ENCODE assay signal across 8 cellular contexts in genomic region chr1:119141020-119141424, GRCh38. TPM values are rescaled to one million over a fixed set of nuclear protein-coding genes. Genes with fewer than 3 reads are reported as not detected.
DNase-seq lines count a peak whose midpoint lies in the region; ATAC-seq and TF ChIP-seq lines count a peak whose summit lies in the region.

No MANE protein-coding gene starts in this region.

- H3K4me3 ChIP-seq in ascending aorta = peak overlapping the region; percentile 69 to 74

- no peaks in the 10 kb centered on the region for H3K27me3 ChIP-seq in ascending aorta

- H3K27ac Mint-ChIP-seq in natural killer cell = no peak overlapping the region
- H3K27ac Mint-ChIP-seq in natural killer cell treated with Interleukin-12 subunit alpha and Interleukin-12 subunit beta and Interleukin-15 and Interleukin-18, amount 100 ng/mL, for 72 hours = no peak overlapping the region

- no peaks in the 10 kb centered on the region for H3K4me1 Mint-ChIP-seq in natural killer cell
- peaks cover 13 to 16% of the 10 kb centered on the region in 2 donors for H3K4me1 Mint-ChIP-seq in natural killer cell treated with Interleukin-12 subunit alpha and Interleukin-12 subunit beta and Interleukin-15 and Interleukin-18, amount 100 ng/mL, for 72 hours (ENCODE audit: low read depth in 2 of 2)

- H3K36me3 Mint-ChIP-seq in natural killer cell = no peaks in the 10 kb centered on the region
- no peaks in the 10 kb centered on the region for H3K36me3 Mint-ChIP-seq in natural killer cell treated with Interleukin-12 subunit alpha and Interleukin-12 subunit beta and Interleukin-15 and Interleukin-18, amount 100 ng/mL, for 72 hours

- intact Hi-C loops in natural killer cell (cut with micrococcal nuclease) (loop anchor here (10.0 kb wide), 1 partner anchor 1216 kb away; the partner anchor contains the start of genes GDAP2 and WDR3), ascending aorta (cut with DNase I) (loop anchor here (5.0 to 10.0 kb wide), 2 partner anchors 94 to 1776 kb away; partner anchors contain the start of gene MAN1A2)

- no peaks in the 10 kb centered on the region for H3K27me3 Mint-ChIP-seq in natural killer cell (ENCODE audit: low read depth in 2 of 2)
- no peaks in the 10 kb centered on the region for H3K27me3 Mint-ChIP-seq in natural killer cell treated with Interleukin-12 subunit alpha and Interleukin-12 subunit beta and Interleukin-15 and Interleukin-18, amount 100 ng/mL, for 72 hours

- peak; percentile 31 for DNase-seq in natural killer cell
- no peak for DNase-seq in natural killer cell treated with Interleukin-12 subunit alpha and Interleukin-12 subunit beta and Interleukin-15 and Interleukin-18, amount 100 ng/mL, for 72 hours (ENCODE audit: low spot score)
- peak; percentile 48 for DNase-seq in RPMI8226
- DNase-seq in ascending aorta (ENCODE audit: low spot score in 2 of 2) = no peak
- DNase-seq in islet precursor cell = peak; percentile 57
- DNase-seq in stimulated activated CD4-positive, alpha-beta T cell treated with anti-CD3 and anti-CD28 coated beads, TNF-alpha, amount 100 ng/mL, for 24 hours (ENCODE audit: low read depth in 3 of 3) = peak in 2 of 3 experiments; percentile 5 to 42
- DNase-seq in NCI-H1092 (lab: John Stamatoyannopoulos, UW) = no peak

- H3K4me1 ChIP-seq in ascending aorta = peaks cover 4% of the 10 kb centered on the region in 2 donors

- peak overlapping the region; percentile 95 to 98 for H3K27ac ChIP-seq in ascending aorta

- no peak for ATAC-seq in natural killer cell
- ATAC-seq in natural killer cell treated with Interleukin-12 subunit alpha and Interleukin-12 subunit beta and Interleukin-15 and Interleukin-18, amount 100 ng/mL, for 72 hours = no peak
- ATAC-seq in GM19463 (IDR thresholded peaks at IDR 0.05; ENCODE audit: unreplicated experiment) = no peak

- no peaks in the 10 kb centered on the region for H3K36me3 ChIP-seq in ascending aorta

- H3K9me3 Mint-ChIP-seq in natural killer cell = no peaks in the 10 kb centered on the region
- H3K9me3 Mint-ChIP-seq in natural killer cell treated with Interleukin-12 subunit alpha and Interleukin-12 subunit beta and Interleukin-15 and Interleukin-18, amount 100 ng/mL, for 72 hours = no peaks in the 10 kb centered on the region

- H3K9me3 ChIP-seq in ascending aorta = no peaks in the 10 kb centered on the region

- no peak overlapping the region for H3K4me3 Mint-ChIP-seq in natural killer cell
- no peak overlapping the region for H3K4me3 Mint-ChIP-seq in natural killer cell treated with Interleukin-12 subunit alpha and Interleukin-12 subunit beta and Interleukin-15 and Interleukin-18, amount 100 ng/mL, for 72 hours

- peak; percentile 28 for TF ChIP-seq CTCF in natural killer cell (IDR thresholded peaks at IDR 0.05)
- peak in 1 of 3 experiments; percentile 5 for TF ChIP-seq CTCF in ascending aorta (IDR thresholded peaks at IDR 0.05)

RNA-seq across cellular contexts. Expression of gene WARS2, which starts 0.6 kb away (rescaled TPM):
- 10 to 100 TPM; 24.3 to 46.3 (median 41.0) TPM for total RNA-seq in natural killer cell
- total RNA-seq in natural killer cell treated with Interleukin-12 subunit alpha and Interleukin-12 subunit beta and Interleukin-15 and Interleukin-18, amount 100 ng/mL, for 72 hours = 10 to 100 TPM; 14.3 to 17.1 TPM
- total RNA-seq in ascending aorta = 11.9 TPM

Comparison
In these comparisons a context has a peak if more than half of its experiments do, and no peak if none do; other contexts are left out.
1. DNase-seq: peak in natural killer cell (single experiment), RPMI8226 (single experiment), islet precursor cell (single experiment) and stimulated activated CD4-positive, alpha-beta T cell treated with anti-CD3 and anti-CD28 coated beads, TNF-alpha, amount 100 ng/mL, for 24 hours (2 of 3); none in natural killer cell treated with Interleukin-12 subunit alpha and Interleukin-12 subunit beta and Interleukin-15 and Interleukin-18, amount 100 ng/mL, for 72 hours (single experiment), ascending aorta (0 of 2) and NCI-H1092 (single experiment).